Comparison of ENCODE assay signal across 9 cellular contexts in the genomic region with DNA sequence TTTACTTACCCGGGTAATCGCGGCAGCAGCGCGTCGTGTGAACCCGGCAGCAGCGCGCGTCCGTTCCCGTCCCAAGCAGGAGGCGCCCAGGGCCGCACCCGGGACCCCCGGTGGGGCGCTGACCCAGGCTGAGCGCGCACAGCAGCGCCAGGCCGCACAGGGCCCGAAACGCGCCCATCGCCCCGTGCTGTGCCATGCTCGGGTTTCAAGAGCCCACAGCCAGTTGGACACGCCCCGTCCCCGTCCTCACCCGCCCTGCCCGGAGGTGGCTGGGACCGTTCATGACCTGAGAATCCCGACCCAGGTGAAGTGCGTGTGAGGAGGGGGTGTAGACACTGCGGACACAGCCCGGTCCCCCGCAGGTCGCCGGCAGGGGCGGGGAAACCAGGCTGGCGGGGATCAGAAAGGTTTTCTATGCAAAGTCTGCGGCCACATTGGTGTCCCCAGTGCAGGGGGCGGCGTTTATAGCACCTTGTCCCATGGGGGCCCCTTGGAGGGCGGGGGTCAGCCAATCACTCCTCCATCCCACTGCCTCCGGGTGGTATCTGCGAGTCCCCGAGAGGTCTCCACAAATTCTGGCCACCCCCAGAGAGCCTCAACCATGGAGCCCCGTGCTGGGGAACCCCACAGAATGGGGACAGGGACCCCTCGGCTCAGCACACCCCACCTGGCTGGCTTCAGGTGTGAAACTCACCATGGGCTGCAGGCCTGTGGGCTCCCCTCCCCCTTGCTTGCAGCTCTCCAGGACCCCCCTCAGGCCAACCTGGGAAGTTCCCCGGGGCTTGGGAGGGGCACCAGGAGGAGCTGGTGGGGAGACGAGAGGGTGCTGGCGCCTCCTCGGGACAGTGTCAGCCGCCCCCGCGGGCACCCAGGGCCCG. TPM values are rescaled to one million over a fixed set of nuclear protein-coding genes. Genes with fewer than 3 reads are reported as not detected.
A peak's percentile ranks its signal among the peaks of the same experiment; 100 is the strongest.
DNase-seq lines count a peak whose midpoint lies in the region; ATAC-seq and TF ChIP-seq lines count a peak whose summit lies in the region.
"Had no signal": no experiment of that assay in that cellular context is flagged by ENCODE, and none has a peak within 500 bp of the region (broad histone marks: within the 10 kb centered on the region; RNA-seq: fewer than 3 reads in every experiment).

A gene with protein sequence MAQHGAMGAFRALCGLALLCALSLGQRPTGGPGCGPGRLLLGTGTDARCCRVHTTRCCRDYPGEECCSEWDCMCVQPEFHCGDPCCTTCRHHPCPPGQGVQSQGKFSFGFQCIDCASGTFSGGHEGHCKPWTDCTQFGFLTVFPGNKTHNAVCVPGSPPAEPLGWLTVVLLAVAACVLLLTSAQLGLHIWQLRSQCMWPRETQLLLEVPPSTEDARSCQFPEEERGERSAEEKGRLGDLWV (minus strand): TSS at position 217 of the 878 bp plus-strand sequence. CDS start 21 bp downstream, at position 196.

- 5 to 7% methylated on average over 57 to 59 of the region's 59 CpGs for WGBS in esophagus, 2 donors

- H3K27me3 ChIP-seq in H7 (ENCODE audit: control insufficient read depth, insufficient read depth, low read length), result peaks cover 3% of the 10 kb centered on the region
- H3K27me3 ChIP-seq in WERI-Rb-1 (ENCODE audit: insufficient read depth, low read depth, severe bottlenecking), result no peaks in the 10 kb centered on the region
- H3K27me3 ChIP-seq in esophagus (ENCODE audit: control insufficient read depth in 1 of 2, insufficient read depth in 2 of 2, low read length in 2 of 2), result no peaks in the 10 kb centered on the region
- H3K27me3 ChIP-seq in gastrocnemius medialis, result peaks cover 19 to 41% (median 34%) of the 10 kb centered on the region in 3 donors

- in situ Hi-C loops in gastrocnemius medialis (cut with MboI; ENCODE audit: low sequenced_read_pairs in 4 of 4), result no loop called here

- TF ChIP-seq CTCF in WERI-Rb-1 (IDR thresholded peaks at IDR 0.05; ENCODE audit: low read depth, low read length) (peak; percentile 37), gastrocnemius medialis (IDR thresholded peaks at IDR 0.05 in 4 of 5, conservative IDR thresholded peaks at IDR 0.05 in 1 of 5) (no peak)

- H3K9me3 ChIP-seq in WERI-Rb-1 (ENCODE audit: severe bottlenecking) (no peaks in the 10 kb centered on the region), esophagus (ENCODE audit: control insufficient read depth in 2 of 2, insufficient read depth in 1 of 2, low read depth in 1 of 2, low read length in 1 of 2) (no peaks in the 10 kb centered on the region), gastrocnemius medialis (no peaks in the 10 kb centered on the region)

- no peaks in the 10 kb centered on the region for H3K36me3 ChIP-seq in H7 (replicated peaks; ENCODE audit: control insufficient read depth, insufficient read depth, low read length)
- no peaks in the 10 kb centered on the region for H3K36me3 ChIP-seq in WERI-Rb-1
- H3K36me3 ChIP-seq in esophagus (ENCODE audit: control insufficient read depth in 2 of 2, insufficient read depth in 2 of 2, low read length in 1 of 2), result no peaks in the 10 kb centered on the region
- H3K36me3 ChIP-seq in gastrocnemius medialis, result no peaks in the 10 kb centered on the region

- ATAC-seq in gastrocnemius medialis, result no peak
- no peak for ATAC-seq in HG02981 (IDR thresholded peaks at IDR 0.05; ENCODE audit: unreplicated experiment)

- intact Hi-C loops in gastrocnemius medialis (cut with DNase I; ENCODE audit: low total_unique reads), result loop anchor here (10.0 kb wide), 1 partner anchor 72 kb away; no protein-coding TSS in a partner anchor

- no peak within 1 kb of the TSS for H3K27ac ChIP-seq in WERI-Rb-1
- peak within 1 kb of the TSS in 1 of 2 donors; percentile 16 for H3K27ac ChIP-seq in esophagus (ENCODE audit: low read depth in 2 of 2, low read length in 1 of 2)
- H3K27ac ChIP-seq in gastrocnemius medialis, result no peak within 1 kb of the TSS
- no peak within 1 kb of the TSS for H3K27ac ChIP-seq in caudate nucleus (ENCODE audit: low read depth, low read length)

- peaks cover 10 to 11% of the 10 kb centered on the region in 2 donors for H3K4me1 ChIP-seq in esophagus (ENCODE audit: control insufficient read depth in 2 of 2, insufficient read depth in 2 of 2, low read length in 1 of 2)
- H3K4me1 ChIP-seq in gastrocnemius medialis, result peaks cover 5 to 6% of the 10 kb centered on the region in 2 donors

- peak within 1 kb of the TSS; percentile 3; the same call in 1 of the 2 replicates for H3K4me3 ChIP-seq in H7 (ENCODE audit: insufficient read depth, low read depth, low read length)
- H3K4me3 ChIP-seq in WERI-Rb-1 (ENCODE audit: low read depth, low read length), result peak within 1 kb of the TSS; percentile 35
- H3K4me3 ChIP-seq in esophagus (ENCODE audit: low read depth in 1 of 2, low read length in 2 of 2), result peak within 1 kb of the TSS; percentile 26 to 29
- peak within 1 kb of the TSS; percentile 2 to 36 (median 26) for H3K4me3 ChIP-seq in gastrocnemius medialis

- DNase-seq in H7 (peak; percentile 92), WERI-Rb-1 (peak; percentile 50), gastrocnemius medialis (no peak), NCI-H1048 (lab: John Stamatoyannopoulos, UW) (no peak), caudate nucleus (lab: John Stamatoyannopoulos, UW) (no peak)
- DNase-seq in effector CD8-positive, alpha-beta T cell (lab: John Stamatoyannopoulos, UW), result no peak

- TF ChIP-seq POLR2A in gastrocnemius medialis (IDR thresholded peaks at IDR 0.05), result no peak

RNA-seq across cellular contexts. Expression of the gene that starts here (rescaled TPM):
- total RNA-seq in H7 (2014; rRNA removed; shearing (Covaris generic)), result not detected in 2 replicates
- polyA plus RNA-seq in esophagus, result 1 to 10 TPM; 1.9 to 4.3 TPM
- total RNA-seq in gastrocnemius medialis, result not detected
- total RNA-seq: myocyte had no signal

Comparison
In these comparisons a context has a peak if more than half of its experiments do, and no peak if none do; other contexts are left out.
1. Peak in DNase-seq and H3K4me3 ChIP-seq in H7; RNA of the gene not detected or under 1 TPM.